ENCODE assay signal across 7 cellular contexts in the genomic region with DNA sequence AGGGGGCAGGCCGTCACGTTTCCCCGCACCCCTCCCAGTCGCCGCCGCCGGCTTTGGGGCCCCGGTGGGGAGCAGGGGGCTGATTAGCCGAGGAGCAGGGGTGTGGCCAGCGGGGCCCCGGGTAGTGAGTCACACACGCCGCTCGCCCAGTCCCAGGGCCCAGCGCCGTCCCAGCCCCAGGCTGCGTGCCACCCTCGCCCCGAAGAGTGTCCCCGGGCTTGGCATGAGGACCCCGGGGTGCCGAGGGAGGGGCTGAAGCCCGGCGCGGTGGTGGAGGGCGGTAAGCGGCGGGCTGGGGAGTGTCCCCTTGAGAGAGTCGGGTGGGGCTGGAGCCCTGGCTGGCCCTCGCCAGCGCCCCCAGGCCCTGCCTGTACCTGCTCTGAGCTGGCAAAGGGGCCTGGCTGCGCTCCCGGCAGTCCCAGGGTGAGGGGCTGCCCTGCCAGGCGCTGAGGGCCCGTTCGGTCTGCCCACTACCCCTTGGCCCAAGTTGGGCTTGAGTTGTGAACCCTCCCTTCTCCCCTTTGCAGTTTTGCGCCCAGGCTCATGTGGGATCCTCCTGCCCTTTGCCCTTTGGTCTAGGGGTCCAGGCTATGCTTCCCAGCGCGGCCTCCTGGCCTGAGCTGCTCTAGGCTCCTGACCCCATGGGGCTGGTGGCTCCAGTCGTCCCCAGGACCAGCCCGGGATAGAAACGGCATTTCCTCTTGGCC. TPM values are rescaled to one million over a fixed set of nuclear protein-coding genes. Genes with fewer than 3 reads are reported as not detected.
DNase-seq lines count a peak whose midpoint lies in the region; ATAC-seq, FAIRE-seq and TF ChIP-seq lines count a peak whose summit lies in the region.

No MANE protein-coding gene starts in this region.

- H3K4me2 ChIP-seq in skeletal muscle satellite cell (ENCODE audit: low read length) = peak overlapping the region; percentile 83

- no peaks in the 10 kb centered on the region for H3K27me3 ChIP-seq in Panc1 (ENCODE audit: control insufficient read depth, insufficient read depth, low read length)
- no peaks in the 10 kb centered on the region for H3K27me3 ChIP-seq in iPS DF 6.9 (ENCODE audit: control insufficient read depth, insufficient read depth, low read length)
- H3K27me3 ChIP-seq in skeletal muscle satellite cell (ENCODE audit: control insufficient read depth, insufficient read depth, low read length) = no peaks in the 10 kb centered on the region

- BruUV-seq in Panc1 (replicated peaks; lab: Mats Ljungman, UMichigan) = no TSS peak

- H3K9ac ChIP-seq in skeletal muscle satellite cell (ENCODE audit: low read depth, low read length) = peak overlapping the region; percentile 76

- ATAC-seq in Panc1 = peak; percentile 93

- intact Hi-C loops in Panc1 (cut with micrococcal nuclease; ENCODE audit: unreplicated experiment) = no loop called here

- H3K4me1 ChIP-seq in Panc1 (ENCODE audit: control insufficient read depth, insufficient read depth, low read length) (peaks cover 15% of the 10 kb centered on the region), iPS DF 6.9 (ENCODE audit: control insufficient read depth, insufficient read depth, low read length) (peaks cover 6% of the 10 kb centered on the region), skeletal muscle satellite cell (ENCODE audit: control insufficient read depth, insufficient read depth, low read length) (peaks cover 12% of the 10 kb centered on the region)

- POLR2A ChIA-PET in Panc1 (lab: Charles Lee) = no interaction called here

- peak; percentile 99 for DNase-seq in H54 (ENCODE audit: insufficient read length, low spot score)
- DNase-seq in Panc1 (ENCODE audit: low read depth, low spot score) = no peak
- no peak for DNase-seq in iPS DF 6.9 (ENCODE audit: low read depth, low spot score)
- DNase-seq in NCI-H446 (lab: John Stamatoyannopoulos, UW) = no peak
- no peak for DNase-seq in NCI-H1092 treated with DMSO at 0.1 percent for 48 hours (lab: John Stamatoyannopoulos, UW)

- CTCF ChIA-PET in Panc1 (lab: Charles Lee) = interaction anchor here (0.5 kb wide), 1 partner anchor 32 kb away, joined by 10 read pairs; no protein-coding TSS in a partner anchor

- TF ChIP-seq POLR2A in H54 (IDR thresholded peaks at IDR 0.05; ENCODE audit: low read depth, low read length) = 0 out of 2 replicates have a peak, but pooled peaks have one; percentile 27

- H3K4me3 ChIP-seq in Panc1 (ENCODE audit: low read depth in 2 of 2, low read length in 2 of 2) (peak overlapping the region; percentile 45 to 53), iPS DF 6.9 (ENCODE audit: low read length) (peak overlapping the region; percentile 55; the same call in 1 of the 2 replicates), skeletal muscle satellite cell (ENCODE audit: low read length) (peak overlapping the region; percentile 64)

- H3K27ac ChIP-seq in Panc1 (ENCODE audit: low read length) = peak overlapping the region; percentile 78
- peak overlapping the region; percentile 54 for H3K27ac ChIP-seq in angular gyrus (ENCODE audit: low read depth, low read length)
- no peak overlapping the region for H3K27ac ChIP-seq in iPS DF 6.9 (ENCODE audit: low read length)

- TF ChIP-seq CTCF in Panc1 (IDR thresholded peaks at IDR 0.05) = 0 out of 2 replicates have a peak, but pooled peaks have one; percentile 15

- no peak for FAIRE-seq in H54 (lab: Jason Lieb, UNC)

- in situ Hi-C loops in Panc1 (cut with HindIII; ENCODE audit: low pct_unique_long_range_greater_than_20kb, low sequenced_read_pairs) = no loop called here

- WGBS in iPS DF 6.9 (ENCODE audit: insufficient coverage, insufficient read length) = no CpG with 5 or more reads among the region's 42 CpGs

- H3K9me3 ChIP-seq in Panc1 (ENCODE audit: control insufficient read depth, insufficient read depth, low read depth, low read length) (no peaks in the 10 kb centered on the region), iPS DF 6.9 (ENCODE audit: control insufficient read depth, insufficient read depth, low read length) (no peaks in the 10 kb centered on the region), skeletal muscle satellite cell (replicated peaks; ENCODE audit: low read length) (no peaks in the 10 kb centered on the region)

- H3K36me3 ChIP-seq in Panc1 (ENCODE audit: control insufficient read depth, insufficient read depth, low read length) (no peaks in the 10 kb centered on the region), iPS DF 6.9 (ENCODE audit: control insufficient read depth, insufficient read depth, low read length) (no peaks in the 10 kb centered on the region), skeletal muscle satellite cell (ENCODE audit: insufficient read depth, low read length) (no peaks in the 10 kb centered on the region)

RNA-seq across cellular contexts. Expression of gene PRDM11, which starts 34.6 kb away (rescaled TPM):
- total RNA-seq in Panc1 (2021; ENCODE audit: unreplicated experiment) = 27.4 TPM
- 31.9 TPM for polyA plus RNA-seq in Panc1 (2012; ENCODE audit: insufficient read length)
- 1.8 and 2.4 TPM in 2 replicates for total RNA-seq in skeletal muscle satellite cell (2012; rRNA removed)
